Comparison of ENCODE assay signal across 1 cellular context in genomic region chr18:36711813-36712444, GRCh38.
TF ChIP-seq lines count a peak whose summit lies in the region.

No MANE protein-coding gene starts in this region.

TF ChIP-seq in SK-N-SH treated with all-trans-retinoic acid at 6 μM for 48 hours, 23 proteins besides CTCF, POLR2A, EP300 and RAD21 (continued from another document):
- TF ChIP-seq ZNF565 (CRISPR knock-in tag; conservative IDR thresholded peaks at IDR 0.05; ENCODE audit: low read depth), result no peak
- no peak for TF ChIP-seq CSDC2 (CRISPR knock-in tag; IDR thresholded peaks at IDR 0.05)
- TF ChIP-seq TCF4 (CRISPR knock-in tag; IDR thresholded peaks at IDR 0.05; ENCODE audit: borderline replicate concordance), result no peak
TF ChIP-seq in SK-N-SH treated with all-trans-retinoic acid at 6 μM for 48 hours: peak in this region for 5.
